19 cellular contexts compared by ENCODE assay signal in genomic region chr3:46576386-46576785, GRCh38. TPM values are rescaled to one million over a fixed set of nuclear protein-coding genes. Genes with fewer than 3 reads are reported as not detected.
"Had no signal": no experiment of that assay in that cellular context is flagged by ENCODE, and none has a peak within 500 bp of the region (broad histone marks: within the 10 kb centered on the region; RNA-seq: fewer than 3 reads in every experiment).

No MANE protein-coding gene starts in this region.

- H3K27ac Mint-ChIP-seq: activated CD8-positive, alpha-beta T cell treated with anti-CD3 and anti-CD28 coated beads for 36 hours; activated naive CD4-positive, alpha-beta T cell treated with anti-CD3 and anti-CD28 coated beads for 36 hours; nephron; stimulated activated naive CD8-positive, alpha-beta T cell treated with anti-CD3 and anti-CD28 coated beads, Interleukin-15, Interleukin-2, amounts not matched to agents 100 ng/mL and 50 ng/mL, for 24 hours had no signal

- H3K9me3 Mint-ChIP-seq: activated CD8-positive, alpha-beta T cell treated with anti-CD3 and anti-CD28 coated beads for 36 hours; activated naive CD4-positive, alpha-beta T cell treated with anti-CD3 and anti-CD28 coated beads for 36 hours; nephron; stimulated activated naive CD8-positive, alpha-beta T cell treated with anti-CD3 and anti-CD28 coated beads, Interleukin-15, Interleukin-2, amounts not matched to agents 100 ng/mL and 50 ng/mL, for 24 hours had no signal

- H3K27ac ChIP-seq: body of pancreas, lower lobe of right lung, tibial nerve, vagina had no signal

- ATAC-seq: activated CD8-positive, alpha-beta T cell treated with anti-CD3 and anti-CD28 coated beads for 36 hours; body of pancreas had no signal

- DNase-seq: activated CD4-positive, alpha-beta T cell treated with anti-CD3 and anti-CD28 coated beads for 4 hours; activated CD8-positive, alpha-beta T cell treated with anti-CD3 and anti-CD28 coated beads for 36 hours; activated naive CD4-positive, alpha-beta T cell treated with anti-CD3 and anti-CD28 coated beads for 36 hours; activated T-cell treated with anti-CD3 and anti-CD28 coated beads, Interleukin-2, amount 50 U/mL, for 1 hour; body of pancreas; dermis blood vessel endothelial cell; effector memory CD4-positive, alpha-beta T cell; foreskin fibroblast; lower lobe of right lung; occipital lobe; stimulated activated CD4-positive, alpha-beta T cell treated with anti-CD3 and anti-CD28 coated beads, Interleukin-2, amount 100 ng/mL, for 48 hours; SW 1271 had no signal

- H3K4me3 Mint-ChIP-seq: activated CD8-positive, alpha-beta T cell treated with anti-CD3 and anti-CD28 coated beads for 36 hours; activated naive CD4-positive, alpha-beta T cell treated with anti-CD3 and anti-CD28 coated beads for 36 hours; stimulated activated naive CD8-positive, alpha-beta T cell treated with anti-CD3 and anti-CD28 coated beads, Interleukin-15, Interleukin-2, amounts not matched to agents 100 ng/mL and 50 ng/mL, for 24 hours had no signal

- H3K4me3 ChIP-seq: body of pancreas, lower lobe of right lung, tibial nerve, vagina had no signal

- H3K36me3 ChIP-seq: lower lobe of right lung, tibial nerve, vagina had no signal

- H3K27me3 ChIP-seq: body of pancreas, vagina had no signal

- H3K9me3 ChIP-seq: body of pancreas, lower lobe of right lung, tibial nerve, vagina had no signal

RNA-seq across cellular contexts. Expression of gene LRRC2, which starts 10.3 kb away (rescaled TPM):
- total RNA-seq: activated CD8-positive, alpha-beta T cell treated with anti-CD3 and anti-CD28 coated beads for 36 hours; activated naive CD4-positive, alpha-beta T cell treated with anti-CD3 and anti-CD28 coated beads for 36 hours; T-helper 2 cell treated with Interferon-gamma antibody and Interleukin-4, amounts not matched to agents 100 ng/mL and 5 ng/mL, for 36 hours had no signal

RNA-seq across cellular contexts. Expression of gene FAM240A, which starts 35.9 kb away (rescaled TPM):
- total RNA-seq: activated CD8-positive, alpha-beta T cell treated with anti-CD3 and anti-CD28 coated beads for 36 hours; activated naive CD4-positive, alpha-beta T cell treated with anti-CD3 and anti-CD28 coated beads for 36 hours; body of pancreas; cardiac septum; dermis blood vessel endothelial cell; lower lobe of right lung; occipital lobe; T-helper 2 cell treated with Interferon-gamma antibody and Interleukin-4, amounts not matched to agents 100 ng/mL and 5 ng/mL, for 36 hours; vagina had no signal
- polyA plus RNA-seq: keratinocyte had no signal
